1 cellular context compared by ENCODE assay signal in the genomic region with DNA sequence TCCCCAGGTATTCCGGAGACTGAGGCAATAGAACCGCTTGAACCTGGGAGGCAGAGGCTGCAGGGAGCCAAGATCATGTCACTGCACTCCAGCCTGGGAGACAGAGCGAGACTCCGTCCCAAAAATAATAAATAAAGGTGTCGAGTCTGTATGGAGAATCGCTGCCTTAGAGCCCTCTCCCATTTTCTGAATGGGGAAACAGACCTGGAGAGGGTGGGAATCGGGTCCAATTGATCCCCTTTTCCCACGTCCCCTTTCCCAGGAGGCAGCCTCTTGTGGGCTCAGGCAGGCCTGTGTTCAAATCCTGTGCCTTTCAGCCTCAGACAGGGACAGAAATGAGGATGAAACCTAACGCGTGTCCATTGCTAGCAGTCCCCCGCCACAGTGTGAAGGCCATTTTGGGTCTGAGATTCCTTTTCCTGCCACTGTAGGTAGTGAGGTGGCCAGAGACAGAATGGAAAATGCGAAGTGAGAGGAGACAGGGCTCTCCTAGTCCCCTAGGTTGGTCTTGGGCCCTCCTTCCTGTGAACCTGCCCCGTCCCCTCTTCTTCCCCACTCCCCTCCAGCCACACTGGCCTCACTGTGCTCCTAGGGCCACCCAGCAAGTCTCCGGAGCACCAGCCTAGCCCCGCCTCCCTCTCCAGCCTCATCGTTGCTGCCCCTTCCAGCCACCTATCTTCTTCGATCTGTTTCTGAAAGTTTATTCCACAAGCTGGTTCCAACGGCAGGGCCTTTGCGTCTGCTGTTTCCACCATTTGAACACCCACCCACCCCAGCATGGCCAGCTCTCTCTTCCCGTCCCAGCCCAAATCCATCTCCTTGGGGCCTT.
TF ChIP-seq lines count a peak whose summit lies in the region.

No MANE protein-coding gene starts in this region.

TF ChIP-seq in HepG2, 621 proteins besides CTCF, POLR2A, EP300 and RAD21 (continued from another document and continues in another):
- peak; percentile 18; the same call in 1 of the 2 replicates for TF ChIP-seq ERF (CRISPR knock-in tag; IDR thresholded peaks at IDR 0.05)
- peak; percentile 82 for TF ChIP-seq POLR2G (IDR thresholded peaks at IDR 0.05; ENCODE audit: low read depth, low read length)
- TF ChIP-seq, protein P1, sequence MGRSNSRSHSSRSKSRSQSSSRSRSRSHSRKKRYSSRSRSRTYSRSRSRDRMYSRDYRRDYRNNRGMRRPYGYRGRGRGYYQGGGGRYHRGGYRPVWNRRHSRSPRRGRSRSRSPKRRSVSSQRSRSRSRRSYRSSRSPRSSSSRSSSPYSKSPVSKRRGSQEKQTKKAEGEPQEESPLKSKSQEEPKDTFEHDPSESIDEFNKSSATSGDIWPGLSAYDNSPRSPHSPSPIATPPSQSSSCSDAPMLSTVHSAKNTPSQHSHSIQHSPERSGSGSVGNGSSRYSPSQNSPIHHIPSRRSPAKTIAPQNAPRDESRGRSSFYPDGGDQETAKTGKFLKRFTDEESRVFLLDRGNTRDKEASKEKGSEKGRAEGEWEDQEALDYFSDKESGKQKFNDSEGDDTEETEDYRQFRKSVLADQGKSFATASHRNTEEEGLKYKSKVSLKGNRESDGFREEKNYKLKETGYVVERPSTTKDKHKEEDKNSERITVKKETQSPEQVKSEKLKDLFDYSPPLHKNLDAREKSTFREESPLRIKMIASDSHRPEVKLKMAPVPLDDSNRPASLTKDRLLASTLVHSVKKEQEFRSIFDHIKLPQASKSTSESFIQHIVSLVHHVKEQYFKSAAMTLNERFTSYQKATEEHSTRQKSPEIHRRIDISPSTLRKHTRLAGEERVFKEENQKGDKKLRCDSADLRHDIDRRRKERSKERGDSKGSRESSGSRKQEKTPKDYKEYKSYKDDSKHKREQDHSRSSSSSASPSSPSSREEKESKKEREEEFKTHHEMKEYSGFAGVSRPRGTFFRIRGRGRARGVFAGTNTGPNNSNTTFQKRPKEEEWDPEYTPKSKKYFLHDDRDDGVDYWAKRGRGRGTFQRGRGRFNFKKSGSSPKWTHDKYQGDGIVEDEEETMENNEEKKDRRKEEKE (IDR thresholded peaks at IDR 0.05): no peak
- no peak for TF ChIP-seq SRSF1 (optimal IDR thresholded peaks at IDR 0.05; ENCODE audit: low read depth, low read length)
- no peak for TF ChIP-seq ZNF446 (CRISPR knock-in tag; IDR thresholded peaks at IDR 0.05)
- no peak for TF ChIP-seq PCBP1 (IDR thresholded peaks at IDR 0.05; ENCODE audit: borderline replicate concordance, low read depth, low read length)
- TF ChIP-seq BHLHE40 (IDR thresholded peaks at IDR 0.05; ENCODE audit: low read length): no peak
- peak; percentile 85; the same call in 1 of the 2 replicates for TF ChIP-seq KDM2A (CRISPR knock-in tag; IDR thresholded peaks at IDR 0.05; ENCODE audit: borderline replicate concordance, low read depth)
- TF ChIP-seq, protein P2, sequence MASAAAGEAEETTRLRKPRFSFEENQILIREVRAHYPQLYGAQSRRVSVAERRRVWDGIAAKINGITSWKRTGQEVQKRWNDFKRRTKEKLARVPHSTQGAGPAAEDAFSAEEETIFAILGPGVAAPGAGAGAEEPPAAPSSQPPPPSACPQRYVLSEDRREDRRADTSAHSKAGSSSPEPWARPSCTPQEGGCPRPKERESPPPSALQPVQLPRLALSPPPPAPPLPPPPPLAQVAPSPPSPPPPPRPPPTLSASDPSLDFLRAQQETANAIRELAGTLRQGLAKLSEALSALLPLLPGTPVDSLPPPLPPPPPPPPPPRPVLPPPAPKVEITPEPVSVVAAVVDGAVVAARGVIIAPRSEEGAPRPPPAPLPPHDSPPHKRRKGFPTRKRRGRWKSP (CRISPR knock-in tag; IDR thresholded peaks at IDR 0.05): no peak
- no peak for TF ChIP-seq ZNF709 (CRISPR knock-in tag; IDR thresholded peaks at IDR 0.05)
- no peak for TF ChIP-seq NR2F2 (IDR thresholded peaks at IDR 0.05; ENCODE audit: borderline replicate concordance, low read depth)
- no peak for TF ChIP-seq GTF2F1 (IDR thresholded peaks at IDR 0.05; ENCODE audit: low read length)
- TF ChIP-seq ZNF616 (CRISPR knock-in tag; IDR thresholded peaks at IDR 0.05; ENCODE audit: low read depth): no peak
- TF ChIP-seq ZNF44 (CRISPR knock-in tag; IDR thresholded peaks at IDR 0.05): no peak
- no peak for TF ChIP-seq ZNF619 (CRISPR knock-in tag; IDR thresholded peaks at IDR 0.05)
- TF ChIP-seq GATA4 (IDR thresholded peaks at IDR 0.05; ENCODE audit: borderline replicate concordance, low read depth): no peak
- no peak for TF ChIP-seq ZNF543 (CRISPR knock-in tag; IDR thresholded peaks at IDR 0.05)
- no peak for TF ChIP-seq ZNF768 (CRISPR knock-in tag; IDR thresholded peaks at IDR 0.05)
- TF ChIP-seq ZNF556 (CRISPR knock-in tag; IDR thresholded peaks at IDR 0.05; ENCODE audit: borderline replicate concordance): no peak
- TF ChIP-seq ZKSCAN5 (CRISPR knock-in tag; IDR thresholded peaks at IDR 0.05): no peak
- no peak for TF ChIP-seq RFX5 (IDR thresholded peaks at IDR 0.05; ENCODE audit: low read depth, low read length)
- TF ChIP-seq, protein P3, sequence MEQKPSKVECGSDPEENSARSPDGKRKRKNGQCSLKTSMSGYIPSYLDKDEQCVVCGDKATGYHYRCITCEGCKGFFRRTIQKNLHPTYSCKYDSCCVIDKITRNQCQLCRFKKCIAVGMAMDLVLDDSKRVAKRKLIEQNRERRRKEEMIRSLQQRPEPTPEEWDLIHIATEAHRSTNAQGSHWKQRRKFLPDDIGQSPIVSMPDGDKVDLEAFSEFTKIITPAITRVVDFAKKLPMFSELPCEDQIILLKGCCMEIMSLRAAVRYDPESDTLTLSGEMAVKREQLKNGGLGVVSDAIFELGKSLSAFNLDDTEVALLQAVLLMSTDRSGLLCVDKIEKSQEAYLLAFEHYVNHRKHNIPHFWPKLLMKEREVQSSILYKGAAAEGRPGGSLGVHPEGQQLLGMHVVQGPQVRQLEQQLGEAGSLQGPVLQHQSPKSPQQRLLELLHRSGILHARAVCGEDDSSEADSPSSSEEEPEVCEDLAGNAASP (CRISPR knock-in tag; IDR thresholded peaks at IDR 0.05; ENCODE audit: borderline replicate concordance): no peak
- no peak for TF ChIP-seq RBM39 (IDR thresholded peaks at IDR 0.05; ENCODE audit: low read depth, low read length, poor library complexity, severe bottlenecking)
- TF ChIP-seq NFIC (IDR thresholded peaks at IDR 0.05; ENCODE audit: low read length): no peak
- TF ChIP-seq PHF20 (CRISPR knock-in tag; IDR thresholded peaks at IDR 0.05): no peak
- TF ChIP-seq ZFY (CRISPR knock-in tag; IDR thresholded peaks at IDR 0.05): peak; percentile 14; the same call in 1 of the 2 replicates
- TF ChIP-seq PAF1 (CRISPR knock-in tag; IDR thresholded peaks at IDR 0.05): peak; percentile 96
- TF ChIP-seq, protein P4, sequence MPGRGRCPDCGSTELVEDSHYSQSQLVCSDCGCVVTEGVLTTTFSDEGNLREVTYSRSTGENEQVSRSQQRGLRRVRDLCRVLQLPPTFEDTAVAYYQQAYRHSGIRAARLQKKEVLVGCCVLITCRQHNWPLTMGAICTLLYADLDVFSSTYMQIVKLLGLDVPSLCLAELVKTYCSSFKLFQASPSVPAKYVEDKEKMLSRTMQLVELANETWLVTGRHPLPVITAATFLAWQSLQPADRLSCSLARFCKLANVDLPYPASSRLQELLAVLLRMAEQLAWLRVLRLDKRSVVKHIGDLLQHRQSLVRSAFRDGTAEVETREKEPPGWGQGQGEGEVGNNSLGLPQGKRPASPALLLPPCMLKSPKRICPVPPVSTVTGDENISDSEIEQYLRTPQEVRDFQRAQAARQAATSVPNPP (CRISPR knock-in tag; IDR thresholded peaks at IDR 0.05): no peak
- TF ChIP-seq, protein P5, sequence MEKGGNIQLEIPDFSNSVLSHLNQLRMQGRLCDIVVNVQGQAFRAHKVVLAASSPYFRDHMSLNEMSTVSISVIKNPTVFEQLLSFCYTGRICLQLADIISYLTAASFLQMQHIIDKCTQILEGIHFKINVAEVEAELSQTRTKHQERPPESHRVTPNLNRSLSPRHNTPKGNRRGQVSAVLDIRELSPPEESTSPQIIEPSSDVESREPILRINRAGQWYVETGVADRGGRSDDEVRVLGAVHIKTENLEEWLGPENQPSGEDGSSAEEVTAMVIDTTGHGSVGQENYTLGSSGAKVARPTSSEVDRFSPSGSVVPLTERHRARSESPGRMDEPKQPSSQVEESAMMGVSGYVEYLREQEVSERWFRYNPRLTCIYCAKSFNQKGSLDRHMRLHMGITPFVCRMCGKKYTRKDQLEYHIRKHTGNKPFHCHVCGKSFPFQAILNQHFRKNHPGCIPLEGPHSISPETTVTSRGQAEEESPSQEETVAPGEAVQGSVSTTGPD (CRISPR knock-in tag; IDR thresholded peaks at IDR 0.05): no peak
- TF ChIP-seq MTF2 (CRISPR knock-in tag; IDR thresholded peaks at IDR 0.05; ENCODE audit: borderline replicate concordance): no peak
- no peak for TF ChIP-seq SMAD9 (CRISPR knock-in tag; IDR thresholded peaks at IDR 0.05)
- TF ChIP-seq, protein P6, sequence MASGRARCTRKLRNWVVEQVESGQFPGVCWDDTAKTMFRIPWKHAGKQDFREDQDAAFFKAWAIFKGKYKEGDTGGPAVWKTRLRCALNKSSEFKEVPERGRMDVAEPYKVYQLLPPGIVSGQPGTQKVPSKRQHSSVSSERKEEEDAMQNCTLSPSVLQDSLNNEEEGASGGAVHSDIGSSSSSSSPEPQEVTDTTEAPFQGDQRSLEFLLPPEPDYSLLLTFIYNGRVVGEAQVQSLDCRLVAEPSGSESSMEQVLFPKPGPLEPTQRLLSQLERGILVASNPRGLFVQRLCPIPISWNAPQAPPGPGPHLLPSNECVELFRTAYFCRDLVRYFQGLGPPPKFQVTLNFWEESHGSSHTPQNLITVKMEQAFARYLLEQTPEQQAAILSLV (CRISPR knock-in tag; IDR thresholded peaks at IDR 0.05; ENCODE audit: borderline replicate concordance): no peak
- TF ChIP-seq REL (CRISPR knock-in tag; conservative IDR thresholded peaks at IDR 0.05): no peak
- peak; percentile 21; the same call in 1 of the 2 replicates for TF ChIP-seq MYC (CRISPR knock-in tag; IDR thresholded peaks at IDR 0.05; ENCODE audit: borderline replicate concordance)
- TF ChIP-seq SALL1 (CRISPR knock-in tag; IDR thresholded peaks at IDR 0.05): peak; percentile 12; the same call in 1 of the 2 replicates
- TF ChIP-seq, protein P7, sequence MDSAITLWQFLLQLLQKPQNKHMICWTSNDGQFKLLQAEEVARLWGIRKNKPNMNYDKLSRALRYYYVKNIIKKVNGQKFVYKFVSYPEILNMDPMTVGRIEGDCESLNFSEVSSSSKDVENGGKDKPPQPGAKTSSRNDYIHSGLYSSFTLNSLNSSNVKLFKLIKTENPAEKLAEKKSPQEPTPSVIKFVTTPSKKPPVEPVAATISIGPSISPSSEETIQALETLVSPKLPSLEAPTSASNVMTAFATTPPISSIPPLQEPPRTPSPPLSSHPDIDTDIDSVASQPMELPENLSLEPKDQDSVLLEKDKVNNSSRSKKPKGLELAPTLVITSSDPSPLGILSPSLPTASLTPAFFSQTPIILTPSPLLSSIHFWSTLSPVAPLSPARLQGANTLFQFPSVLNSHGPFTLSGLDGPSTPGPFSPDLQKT (CRISPR knock-in tag; IDR thresholded peaks at IDR 0.05; ENCODE audit: borderline replicate concordance): no peak
- TF ChIP-seq, protein P8, sequence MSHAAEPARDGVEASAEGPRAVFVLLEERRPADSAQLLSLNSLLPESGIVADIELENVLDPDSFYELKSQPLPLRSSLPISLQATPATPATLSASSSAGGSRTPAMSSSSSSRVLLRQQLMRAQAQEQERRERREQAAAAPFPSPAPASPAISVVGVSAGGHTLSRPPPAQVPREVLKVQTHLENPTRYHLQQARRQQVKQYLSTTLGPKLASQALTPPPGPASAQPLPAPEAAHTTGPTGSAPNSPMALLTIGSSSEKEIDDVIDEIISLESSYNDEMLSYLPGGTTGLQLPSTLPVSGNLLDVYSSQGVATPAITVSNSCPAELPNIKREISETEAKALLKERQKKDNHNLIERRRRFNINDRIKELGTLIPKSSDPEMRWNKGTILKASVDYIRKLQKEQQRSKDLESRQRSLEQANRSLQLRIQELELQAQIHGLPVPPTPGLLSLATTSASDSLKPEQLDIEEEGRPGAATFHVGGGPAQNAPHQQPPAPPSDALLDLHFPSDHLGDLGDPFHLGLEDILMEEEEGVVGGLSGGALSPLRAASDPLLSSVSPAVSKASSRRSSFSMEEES (CRISPR knock-in tag; IDR thresholded peaks at IDR 0.05): no peak
- peak; percentile 88; the same call in 1 of the 2 replicates for TF ChIP-seq SSRP1 (CRISPR knock-in tag; IDR thresholded peaks at IDR 0.05)
- TF ChIP-seq PAWR (CRISPR knock-in tag; IDR thresholded peaks at IDR 0.05; ENCODE audit: borderline replicate concordance): no peak
- no peak for TF ChIP-seq ZNF772 (CRISPR knock-in tag; IDR thresholded peaks at IDR 0.05)
- peak; percentile 95 for TF ChIP-seq RBM22 (optimal IDR thresholded peaks at IDR 0.05; ENCODE audit: low read length)
- TF ChIP-seq, protein P9, sequence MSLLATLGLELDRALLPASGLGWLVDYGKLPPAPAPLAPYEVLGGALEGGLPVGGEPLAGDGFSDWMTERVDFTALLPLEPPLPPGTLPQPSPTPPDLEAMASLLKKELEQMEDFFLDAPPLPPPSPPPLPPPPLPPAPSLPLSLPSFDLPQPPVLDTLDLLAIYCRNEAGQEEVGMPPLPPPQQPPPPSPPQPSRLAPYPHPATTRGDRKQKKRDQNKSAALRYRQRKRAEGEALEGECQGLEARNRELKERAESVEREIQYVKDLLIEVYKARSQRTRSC (CRISPR knock-in tag; IDR thresholded peaks at IDR 0.05; ENCODE audit: low read depth): no peak
- TF ChIP-seq ARNT2 (CRISPR knock-in tag; IDR thresholded peaks at IDR 0.05; ENCODE audit: low read depth): 0 out of 2 replicates have a peak, but pooled peaks have one; percentile 29
- TF ChIP-seq, protein P10, sequence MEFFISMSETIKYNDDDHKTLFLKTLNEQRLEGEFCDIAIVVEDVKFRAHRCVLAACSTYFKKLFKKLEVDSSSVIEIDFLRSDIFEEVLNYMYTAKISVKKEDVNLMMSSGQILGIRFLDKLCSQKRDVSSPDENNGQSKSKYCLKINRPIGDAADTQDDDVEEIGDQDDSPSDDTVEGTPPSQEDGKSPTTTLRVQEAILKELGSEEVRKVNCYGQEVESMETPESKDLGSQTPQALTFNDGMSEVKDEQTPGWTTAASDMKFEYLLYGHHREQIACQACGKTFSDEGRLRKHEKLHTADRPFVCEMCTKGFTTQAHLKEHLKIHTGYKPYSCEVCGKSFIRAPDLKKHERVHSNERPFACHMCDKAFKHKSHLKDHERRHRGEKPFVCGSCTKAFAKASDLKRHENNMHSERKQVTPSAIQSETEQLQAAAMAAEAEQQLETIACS (CRISPR knock-in tag; IDR thresholded peaks at IDR 0.05): no peak
- no peak for TF ChIP-seq PRPF4 (IDR thresholded peaks at IDR 0.05; ENCODE audit: low read depth, low read length, poor library complexity, severe bottlenecking)
- no peak; the same call in 1 of the 2 replicates for TF ChIP-seq ATF7-NPFF (CRISPR knock-in tag; IDR thresholded peaks at IDR 0.05; ENCODE audit: low read depth)
- TF ChIP-seq, protein P11, sequence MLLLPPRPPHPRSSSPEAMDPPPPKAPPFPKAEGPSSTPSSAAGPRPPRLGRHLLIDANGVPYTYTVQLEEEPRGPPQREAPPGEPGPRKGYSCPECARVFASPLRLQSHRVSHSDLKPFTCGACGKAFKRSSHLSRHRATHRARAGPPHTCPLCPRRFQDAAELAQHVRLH (CRISPR knock-in tag; IDR thresholded peaks at IDR 0.05; ENCODE audit: borderline replicate concordance, low read depth): no peak
- peak; percentile 92 for TF ChIP-seq AGO2 (optimal IDR thresholded peaks at IDR 0.05; ENCODE audit: low read depth, low read length)
